Comparison of ENCODE assay signal across 1 cellular context in genomic region chr3:183662099-183662498, GRCh38.
TF ChIP-seq lines count a peak whose summit lies in the region.

No MANE protein-coding gene starts in this region.

TF ChIP-seq in HepG2, 621 proteins besides CTCF, POLR2A, EP300 and RAD21:
- TF ChIP-seq PPARG (CRISPR knock-in tag; conservative IDR thresholded peaks at IDR 0.05) (no peak), ATAD3A (CRISPR knock-in tag; IDR thresholded peaks at IDR 0.05) (no peak), ZNF10 (CRISPR knock-in tag; IDR thresholded peaks at IDR 0.05; ENCODE audit: borderline replicate concordance, low read depth) (no peak), ZBTB43 (CRISPR knock-in tag; conservative IDR thresholded peaks at IDR 0.05) (no peak), RAD51 (IDR thresholded peaks at IDR 0.05; ENCODE audit: borderline replicate concordance) (no peak), PHF8 (CRISPR knock-in tag; IDR thresholded peaks at IDR 0.05) (no peak), MTA3 (CRISPR knock-in tag; IDR thresholded peaks at IDR 0.05) (no peak), TCF7 (IDR thresholded peaks at IDR 0.05; ENCODE audit: low read depth) (no peak), CHD2 (IDR thresholded peaks at IDR 0.05; ENCODE audit: low read depth, low read length) (no peak), ZNF333 (CRISPR knock-in tag; IDR thresholded peaks at IDR 0.05; ENCODE audit: borderline replicate concordance) (no peak), SMAD1 (CRISPR knock-in tag; IDR thresholded peaks at IDR 0.05; ENCODE audit: borderline replicate concordance, low read depth) (no peak), RFXANK (CRISPR knock-in tag; IDR thresholded peaks at IDR 0.05) (no peak), UBTF (CRISPR knock-in tag; IDR thresholded peaks at IDR 0.05) (no peak), TP53 (CRISPR knock-in tag; conservative IDR thresholded peaks at IDR 0.05) (no peak), EED (CRISPR knock-in tag; IDR thresholded peaks at IDR 0.05) (no peak), NR0B2 (CRISPR knock-in tag; IDR thresholded peaks at IDR 0.05) (no peak), MAF1 (CRISPR knock-in tag; IDR thresholded peaks at IDR 0.05; ENCODE audit: borderline replicate concordance) (no peak), PAWR (CRISPR knock-in tag; IDR thresholded peaks at IDR 0.05; ENCODE audit: borderline replicate concordance) (no peak)
